Comparison of ENCODE assay signal across 17 cellular contexts in genomic region chr17:80925668-80926067, GRCh38.
"Had no signal": no experiment of that assay in that cellular context is flagged by ENCODE, and none has a peak within 500 bp of the region (broad histone marks: within the 10 kb centered on the region; RNA-seq: fewer than 3 reads in every experiment).

No MANE protein-coding gene starts in this region.

- H3K4me1 ChIP-seq: body of pancreas, parathyroid adenoma, right lobe of liver had no signal

- H3K4me3 ChIP-seq: body of pancreas, cardiac muscle cell, heart left ventricle, lung, right lobe of liver had no signal

- H3K4me3 Mint-ChIP-seq: activated CD4-positive, alpha-beta memory T cell treated with anti-CD3 and anti-CD28 coated beads, Interleukin-2, amount 10 ng/mL, durations not matched to agents 7 days and 5 days; activated T-cell treated with anti-CD3 and anti-CD28 coated beads, Interleukin-2, amount 50 U/mL, for 72 hours; natural killer cell had no signal

- H3K27ac Mint-ChIP-seq: activated CD4-positive, alpha-beta memory T cell treated with anti-CD3 and anti-CD28 coated beads, Interleukin-2, amount 10 ng/mL, durations not matched to agents 7 days and 5 days; activated T-cell treated with anti-CD3 and anti-CD28 coated beads, Interleukin-2, amount 50 U/mL, for 72 hours; natural killer cell had no signal

- H3K9me3 ChIP-seq: body of pancreas, heart left ventricle, neutrophil, right lobe of liver had no signal

- H3K36me3 ChIP-seq: cardiac muscle cell had no signal

- H3K36me3 Mint-ChIP-seq: natural killer cell had no signal

- H3K27me3 Mint-ChIP-seq: activated CD4-positive, alpha-beta memory T cell treated with anti-CD3 and anti-CD28 coated beads, Interleukin-2, amount 10 ng/mL, durations not matched to agents 7 days and 5 days had no signal

- ATAC-seq: activated T-cell treated with anti-CD3 and anti-CD28 coated beads, Interleukin-2, amount 50 U/mL, for 72 hours; body of pancreas; heart left ventricle; natural killer cell; right lobe of liver had no signal

- DNase-seq: activated CD4-positive, alpha-beta memory T cell treated with anti-CD3 and anti-CD28 coated beads, Interleukin-2, amount 10 ng/mL, durations not matched to agents 7 days and 5 days; activated CD4-positive, alpha-beta T cell treated with anti-CD3 and anti-CD28 coated beads for 48 hours; activated effector memory CD4-positive, alpha-beta T cell treated with anti-CD3 and anti-CD28 coated beads, Interleukin-2, amount 50 U/mL, for 16 hours; activated naive CD4-positive, alpha-beta T cell treated with anti-CD3 and anti-CD28 coated beads, Interleukin-2, amount 50 U/mL, for 16 hours; activated T-cell treated with anti-CD3 and anti-CD28 coated beads, Interleukin-2, amount 50 U/mL, for 72 hours; anterior cingulate cortex; natural killer cell; stimulated activated CD4-positive, alpha-beta T cell treated with anti-CD3 and anti-CD28 coated beads, Interleukin-4, amount 100 ng/mL, for 24 hours; stimulated activated naive CD4-positive, alpha-beta T cell treated with Interleukin-2 at 50 U/mL for 16 hours; T-helper 2 cell had no signal

- H3K9me3 Mint-ChIP-seq: activated CD4-positive, alpha-beta memory T cell treated with anti-CD3 and anti-CD28 coated beads, Interleukin-2, amount 10 ng/mL, durations not matched to agents 7 days and 5 days; activated T-cell treated with anti-CD3 and anti-CD28 coated beads, Interleukin-2, amount 50 U/mL, for 72 hours; natural killer cell had no signal

- H3K4me1 Mint-ChIP-seq: activated CD4-positive, alpha-beta memory T cell treated with anti-CD3 and anti-CD28 coated beads, Interleukin-2, amount 10 ng/mL, durations not matched to agents 7 days and 5 days; natural killer cell had no signal

- H3K27me3 ChIP-seq: body of pancreas, cardiac muscle cell, heart left ventricle, neutrophil, right lobe of liver had no signal
